1 cellular context compared by ENCODE assay signal in the genomic region with DNA sequence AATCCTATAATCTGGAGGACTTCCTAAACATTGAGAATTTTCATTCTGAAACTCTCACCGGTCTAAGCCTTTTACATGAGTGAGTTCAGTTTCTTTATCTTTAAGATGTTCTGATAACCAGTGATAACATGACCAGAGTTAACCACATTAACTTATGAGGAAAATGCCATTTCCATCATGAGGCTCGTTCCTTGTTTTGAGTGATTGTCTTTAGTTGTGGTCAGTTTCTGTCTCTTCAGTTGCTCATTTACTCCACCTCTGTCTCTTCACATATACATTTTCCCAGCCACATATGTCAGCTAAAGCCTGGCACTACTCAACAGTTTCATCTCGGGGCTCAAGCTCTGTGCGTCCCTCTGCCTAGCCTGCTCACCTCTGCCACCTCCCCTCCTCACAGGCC.
TF ChIP-seq lines count a peak whose summit lies in the region.

No MANE protein-coding gene starts in this region.

TF ChIP-seq in HepG2, 621 proteins besides CTCF, POLR2A, EP300 and RAD21 (continued from another document):
- TF ChIP-seq, protein P1, sequence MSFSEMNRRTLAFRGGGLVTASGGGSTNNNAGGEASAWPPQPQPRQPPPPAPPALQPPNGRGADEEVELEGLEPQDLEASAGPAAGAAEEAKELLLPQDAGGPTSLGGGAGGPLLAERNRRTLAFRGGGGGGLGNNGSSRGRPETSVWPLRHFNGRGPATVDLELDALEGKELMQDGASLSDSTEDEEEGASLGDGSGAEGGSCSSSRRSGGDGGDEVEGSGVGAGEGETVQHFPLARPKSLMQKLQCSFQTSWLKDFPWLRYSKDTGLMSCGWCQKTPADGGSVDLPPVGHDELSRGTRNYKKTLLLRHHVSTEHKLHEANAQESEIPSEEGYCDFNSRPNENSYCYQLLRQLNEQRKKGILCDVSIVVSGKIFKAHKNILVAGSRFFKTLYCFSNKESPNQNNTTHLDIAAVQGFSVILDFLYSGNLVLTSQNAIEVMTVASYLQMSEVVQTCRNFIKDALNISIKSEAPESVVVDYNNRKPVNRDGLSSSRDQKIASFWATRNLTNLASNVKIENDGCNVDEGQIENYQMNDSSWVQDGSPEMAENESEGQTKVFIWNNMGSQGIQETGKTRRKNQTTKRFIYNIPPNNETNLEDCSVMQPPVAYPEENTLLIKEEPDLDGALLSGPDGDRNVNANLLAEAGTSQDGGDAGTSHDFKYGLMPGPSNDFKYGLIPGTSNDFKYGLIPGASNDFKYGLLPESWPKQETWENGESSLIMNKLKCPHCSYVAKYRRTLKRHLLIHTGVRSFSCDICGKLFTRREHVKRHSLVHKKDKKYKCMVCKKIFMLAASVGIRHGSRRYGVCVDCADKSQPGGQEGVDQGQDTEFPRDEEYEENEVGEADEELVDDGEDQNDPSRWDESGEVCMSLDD (CRISPR knock-in tag; IDR thresholded peaks at IDR 0.05; ENCODE audit: borderline replicate concordance) = no peak
- no peak for TF ChIP-seq ZBTB21 (CRISPR knock-in tag; IDR thresholded peaks at IDR 0.05)
